1 cellular context compared by ENCODE assay signal in genomic region chr7:151125835-151126481, GRCh38.
TF ChIP-seq lines count a peak whose summit lies in the region.

No MANE protein-coding gene starts in this region.

TF ChIP-seq in WTC11, 78 proteins besides CTCF, POLR2A, EP300 and RAD21 (continued from another document):
- TF ChIP-seq ZNF317 (CRISPR knock-in tag; IDR thresholded peaks at IDR 0.05; ENCODE audit: borderline replicate concordance, low read depth) = no peak
- 0 out of 2 replicates have a peak, but pooled peaks have one; percentile 8 for TF ChIP-seq CBFB (CRISPR knock-in tag; IDR thresholded peaks at IDR 0.05; ENCODE audit: low read depth)
- 0 out of 2 replicates have a peak, but pooled peaks have one; percentile 54 for TF ChIP-seq E2F5 (CRISPR knock-in tag; IDR thresholded peaks at IDR 0.05)
- TF ChIP-seq ZBTB43 (CRISPR knock-in tag; IDR thresholded peaks at IDR 0.05) = no peak
- TF ChIP-seq GABPB1 (CRISPR knock-in tag; IDR thresholded peaks at IDR 0.05) = no peak
- TF ChIP-seq, protein P1, sequence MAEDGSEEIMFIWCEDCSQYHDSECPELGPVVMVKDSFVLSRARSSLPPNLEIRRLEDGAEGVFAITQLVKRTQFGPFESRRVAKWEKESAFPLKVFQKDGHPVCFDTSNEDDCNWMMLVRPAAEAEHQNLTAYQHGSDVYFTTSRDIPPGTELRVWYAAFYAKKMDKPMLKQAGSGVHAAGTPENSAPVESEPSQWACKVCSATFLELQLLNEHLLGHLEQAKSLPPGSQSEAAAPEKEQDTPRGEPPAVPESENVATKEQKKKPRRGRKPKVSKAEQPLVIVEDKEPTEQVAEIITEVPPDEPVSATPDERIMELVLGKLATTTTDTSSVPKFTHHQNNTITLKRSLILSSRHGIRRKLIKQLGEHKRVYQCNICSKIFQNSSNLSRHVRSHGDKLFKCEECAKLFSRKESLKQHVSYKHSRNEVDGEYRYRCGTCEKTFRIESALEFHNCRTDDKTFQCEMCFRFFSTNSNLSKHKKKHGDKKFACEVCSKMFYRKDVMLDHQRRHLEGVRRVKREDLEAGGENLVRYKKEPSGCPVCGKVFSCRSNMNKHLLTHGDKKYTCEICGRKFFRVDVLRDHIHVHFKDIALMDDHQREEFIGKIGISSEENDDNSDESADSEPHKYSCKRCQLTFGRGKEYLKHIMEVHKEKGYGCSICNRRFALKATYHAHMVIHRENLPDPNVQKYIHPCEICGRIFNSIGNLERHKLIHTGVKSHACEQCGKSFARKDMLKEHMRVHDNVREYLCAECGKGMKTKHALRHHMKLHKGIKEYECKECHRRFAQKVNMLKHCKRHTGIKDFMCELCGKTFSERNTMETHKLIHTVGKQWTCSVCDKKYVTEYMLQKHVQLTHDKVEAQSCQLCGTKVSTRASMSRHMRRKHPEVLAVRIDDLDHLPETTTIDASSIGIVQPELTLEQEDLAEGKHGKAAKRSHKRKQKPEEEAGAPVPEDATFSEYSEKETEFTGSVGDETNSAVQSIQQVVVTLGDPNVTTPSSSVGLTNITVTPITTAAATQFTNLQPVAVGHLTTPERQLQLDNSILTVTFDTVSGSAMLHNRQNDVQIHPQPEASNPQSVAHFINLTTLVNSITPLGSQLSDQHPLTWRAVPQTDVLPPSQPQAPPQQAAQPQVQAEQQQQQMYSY (CRISPR knock-in tag; IDR thresholded peaks at IDR 0.05) = peak; percentile 94
- no peak; the same call in 1 of the 2 replicates for TF ChIP-seq HMGXB4 (CRISPR knock-in tag; IDR thresholded peaks at IDR 0.05)
- no peak for TF ChIP-seq ARID4B (CRISPR knock-in tag; IDR thresholded peaks at IDR 0.05; ENCODE audit: borderline replicate concordance)
- TF ChIP-seq OVOL2 (CRISPR knock-in tag; IDR thresholded peaks at IDR 0.05; ENCODE audit: borderline replicate concordance) = no peak
- TF ChIP-seq IRF2 (CRISPR knock-in tag; IDR thresholded peaks at IDR 0.05; ENCODE audit: borderline replicate concordance, low read depth) = no peak
- TF ChIP-seq ZMAT4 (CRISPR knock-in tag; IDR thresholded peaks at IDR 0.05) = no peak
- TF ChIP-seq, protein P2, sequence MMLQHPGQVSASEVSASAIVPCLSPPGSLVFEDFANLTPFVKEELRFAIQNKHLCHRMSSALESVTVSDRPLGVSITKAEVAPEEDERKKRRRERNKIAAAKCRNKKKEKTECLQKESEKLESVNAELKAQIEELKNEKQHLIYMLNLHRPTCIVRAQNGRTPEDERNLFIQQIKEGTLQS (CRISPR knock-in tag; conservative IDR thresholded peaks at IDR 0.05) = no peak
- TF ChIP-seq ZNF423 (CRISPR knock-in tag; IDR thresholded peaks at IDR 0.05) = no peak
- TF ChIP-seq NFE2L1 (CRISPR knock-in tag; IDR thresholded peaks at IDR 0.05) = no peak
- TF ChIP-seq PREB (CRISPR knock-in tag; IDR thresholded peaks at IDR 0.05; ENCODE audit: borderline replicate concordance) = no peak
- TF ChIP-seq, protein P3, sequence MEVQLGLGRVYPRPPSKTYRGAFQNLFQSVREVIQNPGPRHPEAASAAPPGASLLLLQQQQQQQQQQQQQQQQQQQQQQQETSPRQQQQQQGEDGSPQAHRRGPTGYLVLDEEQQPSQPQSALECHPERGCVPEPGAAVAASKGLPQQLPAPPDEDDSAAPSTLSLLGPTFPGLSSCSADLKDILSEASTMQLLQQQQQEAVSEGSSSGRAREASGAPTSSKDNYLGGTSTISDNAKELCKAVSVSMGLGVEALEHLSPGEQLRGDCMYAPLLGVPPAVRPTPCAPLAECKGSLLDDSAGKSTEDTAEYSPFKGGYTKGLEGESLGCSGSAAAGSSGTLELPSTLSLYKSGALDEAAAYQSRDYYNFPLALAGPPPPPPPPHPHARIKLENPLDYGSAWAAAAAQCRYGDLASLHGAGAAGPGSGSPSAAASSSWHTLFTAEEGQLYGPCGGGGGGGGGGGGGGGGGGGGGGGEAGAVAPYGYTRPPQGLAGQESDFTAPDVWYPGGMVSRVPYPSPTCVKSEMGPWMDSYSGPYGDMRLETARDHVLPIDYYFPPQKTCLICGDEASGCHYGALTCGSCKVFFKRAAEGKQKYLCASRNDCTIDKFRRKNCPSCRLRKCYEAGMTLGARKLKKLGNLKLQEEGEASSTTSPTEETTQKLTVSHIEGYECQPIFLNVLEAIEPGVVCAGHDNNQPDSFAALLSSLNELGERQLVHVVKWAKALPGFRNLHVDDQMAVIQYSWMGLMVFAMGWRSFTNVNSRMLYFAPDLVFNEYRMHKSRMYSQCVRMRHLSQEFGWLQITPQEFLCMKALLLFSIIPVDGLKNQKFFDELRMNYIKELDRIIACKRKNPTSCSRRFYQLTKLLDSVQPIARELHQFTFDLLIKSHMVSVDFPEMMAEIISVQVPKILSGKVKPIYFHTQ (CRISPR knock-in tag; IDR thresholded peaks at IDR 0.05) = no peak
TF ChIP-seq in WTC11: peak in this region for 5.
